In the genomic region with DNA sequence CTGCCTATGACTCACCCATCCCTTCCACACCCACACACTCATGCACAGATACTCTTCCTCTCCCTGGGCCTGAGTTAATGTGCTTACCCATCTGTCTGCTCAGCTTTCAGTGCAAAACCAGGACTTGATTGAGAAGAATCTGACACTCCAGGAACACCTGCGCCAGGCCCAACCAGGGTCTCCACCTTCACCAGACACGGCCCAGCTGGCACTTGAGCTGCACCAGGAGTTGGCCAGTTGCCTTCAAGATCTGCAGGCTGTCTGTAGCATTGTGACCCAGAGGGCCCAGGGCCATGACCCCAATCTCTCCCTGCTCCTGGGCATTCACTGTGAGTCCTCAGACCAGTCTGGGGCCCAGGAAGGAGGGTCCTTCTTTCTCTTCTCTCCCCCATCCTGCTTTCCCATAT, we compare ENCODE assay signal across 7 cellular contexts. TPM values are rescaled to one million over a fixed set of nuclear protein-coding genes. Genes with fewer than 3 reads are reported as not detected.
DNase-seq lines count a peak whose midpoint lies in the region; ATAC-seq, FAIRE-seq and TF ChIP-seq lines count a peak whose summit lies in the region.

No MANE protein-coding gene starts in this region.

- no peak overlapping the region for H3K27ac ChIP-seq in H9 (ENCODE audit: insufficient read length, low read depth, low read length)

- H3K18ac ChIP-seq in H9 (ENCODE audit: insufficient read length, low read depth, low read length) = no peak overlapping the region

- no peak overlapping the region for H2AK5ac ChIP-seq in H9 (ENCODE audit: insufficient read length, low read length)

- H3K4me3 Mint-ChIP-seq in H9 (no peak overlapping the region), T-helper 17 cell (peak overlapping the region; percentile 52)
- no peak overlapping the region for H3K4me3 Mint-ChIP-seq in stimulated activated memory B cell treated with anti-CD40 and anti-IgM and Interleukin-4, amounts not matched to agents 10 μg/mL and 1 μg/mL and 100 μg/mL, for 72 hours

- no peak overlapping the region for H4K8ac ChIP-seq in H9 (replicated peaks; ENCODE audit: insufficient read length, low read depth, low read length)

- no peak for FAIRE-seq in GM12892 (lab: Jason Lieb, UNC)

- DNase-seq in H9 = peak; percentile 11
- DNase-seq in T-helper 17 cell = no peak
- peak; percentile 48 for DNase-seq in left ventricle myocardium superior
- DNase-seq in COR-L47 (lab: John Stamatoyannopoulos, UW) = no peak
- no peak for DNase-seq in GM12892 (ENCODE audit: insufficient read length)
- no peak for DNase-seq in NCI-H345 (lab: John Stamatoyannopoulos, UW)

- H3K56ac ChIP-seq in H9 (ENCODE audit: insufficient read length, low read depth, low read length) = no peak overlapping the region

- no peak for TF ChIP-seq POLR2A in GM12892 (IDR thresholded peaks at IDR 0.05; ENCODE audit: low read depth, low read length)

- no peaks in the 10 kb centered on the region for H3K79me1 ChIP-seq in H9 (ENCODE audit: insufficient read depth, low read depth, low read length, poor library complexity, severe bottlenecking)

- H3K4me1 Mint-ChIP-seq in H9 (peaks cover 37 to 40% of the 10 kb centered on the region in 2 experiments), T-helper 17 cell (peaks cover 45% of the 10 kb centered on the region)
- H3K4me1 Mint-ChIP-seq in stimulated activated memory B cell treated with anti-CD40 and anti-IgM and Interleukin-4, amounts not matched to agents 10 μg/mL and 1 μg/mL and 100 μg/mL, for 72 hours = peaks cover 64% of the 10 kb centered on the region

- no peak overlapping the region for H2BK120ac ChIP-seq in H9 (ENCODE audit: low read depth, low read length, poor library complexity, severe bottlenecking)

- H3T11ph ChIP-seq in H9 (ENCODE audit: low read length) = no peak overlapping the region

- no peak overlapping the region for H3K14ac ChIP-seq in H9 (ENCODE audit: insufficient read depth, low read length)

- H2AFZ ChIP-seq in H9 (ENCODE audit: low read length) = no peak overlapping the region

- WGBS in H9 (ENCODE audit: extremely low coverage, insufficient read length, low lambda C conversion rate) = no CpG with 5 or more reads among the region's 2 CpGs

- no peak overlapping the region for H2BK15ac ChIP-seq in H9 (ENCODE audit: low read depth, low read length)

- peaks cover 13% of the 10 kb centered on the region for H3K23me2 ChIP-seq in H9 (ENCODE audit: insufficient read length, low read depth, low read length, poor library complexity, severe bottlenecking)

- TF ChIP-seq CTCF in H9 (conservative IDR thresholded peaks at IDR 0.05) = no peak

- H3K9me3 Mint-ChIP-seq in H9 = no peaks in the 10 kb centered on the region
- H3K9me3 Mint-ChIP-seq in stimulated activated memory B cell treated with anti-CD40 and anti-IgM and Interleukin-4, amounts not matched to agents 10 μg/mL and 1 μg/mL and 100 μg/mL, for 72 hours = no peaks in the 10 kb centered on the region

- H3K36me3 Mint-ChIP-seq in H9 (ENCODE audit: insufficient read depth in 1 of 3, low read depth in 3 of 3) (peaks cover 57 to 71% (median 68%) of the 10 kb centered on the region in 3 experiments), T-helper 17 cell (ENCODE audit: low read depth) (peaks cover 17% of the 10 kb centered on the region)
- peaks cover 44% of the 10 kb centered on the region for H3K36me3 Mint-ChIP-seq in stimulated activated memory B cell treated with anti-CD40 and anti-IgM and Interleukin-4, amounts not matched to agents 10 μg/mL and 1 μg/mL and 100 μg/mL, for 72 hours

- no peak overlapping the region for H2BK12ac ChIP-seq in H9 (ENCODE audit: insufficient read length, low read depth, low read length)

- ATAC-seq in T-helper 17 cell (no peak), left ventricle myocardium superior (no peak)
- ATAC-seq in stimulated activated memory B cell treated with anti-CD40 and anti-IgM and Interleukin-4, amounts not matched to agents 10 μg/mL and 1 μg/mL and 100 μg/mL, for 72 hours = no peak

- no peaks in the 10 kb centered on the region for H4K20me1 ChIP-seq in H9 (ENCODE audit: control insufficient read depth, insufficient read depth, insufficient read length)

- H4K91ac ChIP-seq in H9 (ENCODE audit: insufficient read length, low read depth, low read length) = no peak overlapping the region

- H3K27ac Mint-ChIP-seq in H9 = no peak overlapping the region; a peak in 1 of 7 replicates
- H3K27ac Mint-ChIP-seq in T-helper 17 cell = peak overlapping the region; percentile 97
- peak overlapping the region; percentile 77 for H3K27ac Mint-ChIP-seq in stimulated activated memory B cell treated with anti-CD40 and anti-IgM and Interleukin-4, amounts not matched to agents 10 μg/mL and 1 μg/mL and 100 μg/mL, for 72 hours

- H3K4ac ChIP-seq in H9 (ENCODE audit: low read depth, low read length) = no peak overlapping the region

- H3K4me1 ChIP-seq in H9 (ENCODE audit: insufficient read depth, low read length) = peaks cover 7% of the 10 kb centered on the region; the same call in 1 of the 2 replicates

- no peak overlapping the region for H3K4me2 ChIP-seq in H9 (ENCODE audit: insufficient read depth, insufficient read length, low read length)

- H3K9ac ChIP-seq in H9 (ENCODE audit: extremely low read depth, insufficient read length, low read length) = no peak overlapping the region

- H3K9me3 ChIP-seq in H9 (ENCODE audit: control insufficient read depth, low read depth, low read length) (no peaks in the 10 kb centered on the region), T-helper 17 cell (ENCODE audit: control insufficient read depth, low read length, poor library complexity, severe bottlenecking) (no peaks in the 10 kb centered on the region)

- no peak overlapping the region for H4K5ac ChIP-seq in H9 (ENCODE audit: insufficient read length, low read depth, low read length)

- no peak overlapping the region for H3K23ac ChIP-seq in H9 (ENCODE audit: insufficient read length, low read depth, low read length)

- H3K79me2 ChIP-seq in H9 (ENCODE audit: insufficient read depth, low read length) = no peaks in the 10 kb centered on the region

- H3K27me3 Mint-ChIP-seq in H9 (ENCODE audit: low read depth) (no peaks in the 10 kb centered on the region; the same call in 1 of the 2 replicates), T-helper 17 cell (no peaks in the 10 kb centered on the region)
- no peaks in the 10 kb centered on the region for H3K27me3 Mint-ChIP-seq in stimulated activated memory B cell treated with anti-CD40 and anti-IgM and Interleukin-4, amounts not matched to agents 10 μg/mL and 1 μg/mL and 100 μg/mL, for 72 hours

- no peak overlapping the region for H2BK20ac ChIP-seq in H9 (ENCODE audit: low read depth, low read length, poor library complexity, severe bottlenecking)

- H3K27me3 ChIP-seq in H9 (ENCODE audit: insufficient read depth, low read length) = no peaks in the 10 kb centered on the region

- no peak overlapping the region for H2BK5ac ChIP-seq in H9 (ENCODE audit: insufficient read length, low read length)

- intact Hi-C loops in left ventricle myocardium superior (cut with micrococcal nuclease) = loop anchor here (5.0 kb wide), 1 partner anchor 46 kb away; no protein-coding TSS in a partner anchor

RNA-seq across cellular contexts. Expression of a gene that starts 3.5 kb away (rescaled TPM):
- total RNA-seq in H9 (2021) = 86.2 and 86.3 TPM in 2 replicates
- total RNA-seq in T-helper 17 cell = 100 to 1,000 TPM; 361 to 435 TPM
- total RNA-seq in left ventricle myocardium superior = 34.7 TPM
- polyA plus RNA-seq in GM12892 (2012; ENCODE audit: missing spikeins) = 57.0 TPM

RNA-seq across cellular contexts. Expression of a gene that starts 30.0 kb away (rescaled TPM):
- total RNA-seq in H9 (2021) (13.1 and 13.7 TPM in 2 replicates), T-helper 17 cell (10 to 100 TPM; 44.6 to 45.1 TPM), left ventricle myocardium superior (9.7 TPM)
- 13.1 TPM for polyA plus RNA-seq in GM12892 (2012; ENCODE audit: missing spikeins)

RNA-seq across cellular contexts. Expression of a gene that starts 41.3 kb away (rescaled TPM):
- total RNA-seq in H9 (2021) (3.8 and 4.1 TPM in 2 replicates), T-helper 17 cell (1,000 to 10,000 TPM; 1,152 to 1,411 TPM), left ventricle myocardium superior (6.3 TPM)
- polyA plus RNA-seq in GM12892 (2012; ENCODE audit: missing spikeins) = 952 TPM

RNA-seq across cellular contexts. Expression of a gene that starts 42.4 kb away (rescaled TPM):
- 37.9 and 38.6 TPM in 2 replicates for total RNA-seq in H9 (2021)
- total RNA-seq in T-helper 17 cell = 10 to 100 TPM; 12.5 to 14.3 TPM
- total RNA-seq in left ventricle myocardium superior = 91.1 TPM
- polyA plus RNA-seq in GM12892 (2012; ENCODE audit: missing spikeins) = 14.7 TPM

Comparison
In these comparisons a context has a peak if more than half of its experiments do, and no peak if none do; other contexts are left out.
1. DNase-seq: peak in H9 (single experiment) and left ventricle myocardium superior (single experiment); none in T-helper 17 cell (0 of 3), COR-L47 (single experiment), GM12892 (single experiment) and NCI-H345 (single experiment).
2. H3K27ac Mint-ChIP-seq: peak in T-helper 17 cell (single experiment) and stimulated activated memory B cell treated with anti-CD40 and anti-IgM and Interleukin-4, amounts not matched to agents 10 μg/mL and 1 μg/mL and 100 μg/mL, for 72 hours (single experiment); none in H9 (0 of 3).
3. RNA of a gene that starts 41.3 kb away (total RNA-seq): 1,152 to 1,411 TPM in T-helper 17 cell; 6.3 TPM in left ventricle myocardium superior (single experiment) and 3.8 to 4.1 TPM in H9; every median in the first group is over 100 times any median in the second.